6 cellular contexts compared by ENCODE assay signal in the genomic region with DNA sequence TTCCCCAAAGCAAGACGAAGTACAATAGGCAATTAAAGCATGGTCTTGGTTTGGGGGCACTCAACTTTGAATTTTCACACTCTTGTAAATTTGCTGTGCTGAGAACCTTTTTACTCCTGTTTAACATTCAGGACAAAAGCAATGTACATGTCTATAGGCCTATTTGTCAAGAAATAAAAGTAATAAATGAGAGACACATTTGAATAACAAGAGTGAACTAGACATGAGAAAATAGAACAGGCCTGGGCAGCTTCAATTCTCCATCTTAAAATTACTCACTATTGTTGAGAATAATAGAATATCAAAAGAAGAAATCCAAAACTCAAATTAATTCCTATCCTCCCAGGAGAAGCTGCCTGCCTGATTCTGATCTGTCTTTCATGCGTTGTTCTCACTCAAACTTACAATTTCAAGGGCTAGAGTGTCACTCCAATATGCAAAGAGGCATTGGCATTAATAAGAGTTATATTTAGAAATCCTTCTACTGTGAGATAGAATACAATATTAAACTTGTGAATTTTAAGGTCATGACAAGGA.
"Had no signal": no experiment of that assay in that cellular context is flagged by ENCODE, and none has a peak within 500 bp of the region (broad histone marks: within the 10 kb centered on the region; RNA-seq: fewer than 3 reads in every experiment).

No MANE protein-coding gene starts in this region.

- DNase-seq: IMR-90, KBM-7, KG1 had no signal

- H3K9ac ChIP-seq: KMS-11 had no signal

- H3K27ac ChIP-seq: HL-60, KMS-11 had no signal

- H3K4me3 ChIP-seq: K562 had no signal

- H3K4me2 ChIP-seq: KMS-11 had no signal
